21 cellular contexts compared by ENCODE assay signal in genomic region chr6:151299009-151299408, GRCh38.
"Had no signal": no experiment of that assay in that cellular context is flagged by ENCODE, and none has a peak within 500 bp of the region (broad histone marks: within the 10 kb centered on the region; RNA-seq: fewer than 3 reads in every experiment).

No MANE protein-coding gene starts in this region.

- H3K27me3 ChIP-seq: adrenal gland, colonic mucosa, right lobe of liver had no signal

- H3K27ac ChIP-seq: adrenal gland, colonic mucosa, dorsolateral prefrontal cortex, left ventricle myocardium inferior, right lobe of liver, WERI-Rb-1 had no signal

- H3K27ac Mint-ChIP-seq: activated CD8-positive, alpha-beta T cell treated with anti-CD3 and anti-CD28 coated beads, Interleukin-2, amount 10 ng/mL, durations not matched to agents 7 days and 5 days; activated naive CD4-positive, alpha-beta T cell treated with anti-CD3 and anti-CD28 coated beads, Interleukin-2, amount 50 U/mL, for 72 hours; effector memory CD8-positive, alpha-beta T cell; immature natural killer cell; nephron progenitor cell; stimulated activated naive B cell treated with anti-CD40 and anti-IgM and Interleukin-4, amounts not matched to agents 10 μg/mL and 1 μg/mL and 100 μg/mL, for 72 hours had no signal

- H3K4me1 ChIP-seq: adrenal gland, colonic mucosa, left ventricle myocardium inferior, right lobe of liver had no signal

- ATAC-seq: activated CD8-positive, alpha-beta T cell treated with anti-CD3 and anti-CD28 coated beads, Interleukin-2, amount 10 ng/mL, durations not matched to agents 7 days and 5 days; activated naive CD4-positive, alpha-beta T cell treated with anti-CD3 and anti-CD28 coated beads, Interleukin-2, amount 50 U/mL, for 72 hours; effector memory CD8-positive, alpha-beta T cell; right lobe of liver; stimulated activated naive B cell treated with anti-CD40 and anti-IgM and Interleukin-4, amounts not matched to agents 10 μg/mL and 1 μg/mL and 100 μg/mL, for 72 hours had no signal

- H3K9me3 ChIP-seq: adrenal gland, colonic mucosa, left ventricle myocardium inferior, right lobe of liver had no signal

- H3K4me3 Mint-ChIP-seq: activated CD8-positive, alpha-beta T cell treated with anti-CD3 and anti-CD28 coated beads, Interleukin-2, amount 10 ng/mL, durations not matched to agents 7 days and 5 days; effector memory CD8-positive, alpha-beta T cell; immature natural killer cell; nephron progenitor cell; stimulated activated naive B cell treated with anti-CD40 and anti-IgM and Interleukin-4, amounts not matched to agents 10 μg/mL and 1 μg/mL and 100 μg/mL, for 72 hours had no signal

- H3K4me3 ChIP-seq: adrenal gland, colonic mucosa, dorsolateral prefrontal cortex, left ventricle myocardium inferior, right lobe of liver, smooth muscle cell had no signal

- H3K36me3 Mint-ChIP-seq: activated naive CD4-positive, alpha-beta T cell treated with anti-CD3 and anti-CD28 coated beads, Interleukin-2, amount 50 U/mL, for 72 hours; immature natural killer cell; stimulated activated naive B cell treated with anti-CD40 and anti-IgM and Interleukin-4, amounts not matched to agents 10 μg/mL and 1 μg/mL and 100 μg/mL, for 72 hours had no signal

- H3K9me3 Mint-ChIP-seq: activated naive CD4-positive, alpha-beta T cell treated with anti-CD3 and anti-CD28 coated beads, Interleukin-2, amount 50 U/mL, for 72 hours; effector memory CD8-positive, alpha-beta T cell; immature natural killer cell; nephron progenitor cell; stimulated activated naive B cell treated with anti-CD40 and anti-IgM and Interleukin-4, amounts not matched to agents 10 μg/mL and 1 μg/mL and 100 μg/mL, for 72 hours had no signal

- H3K4me1 Mint-ChIP-seq: immature natural killer cell had no signal

- DNase-seq: activated CD4-positive, alpha-beta T cell treated with anti-CD3 and anti-CD28 coated beads, Interleukin-2, amount 50 U/mL, for 1 hour; activated CD4-positive, CD25-positive, alpha-beta regulatory T cell treated with anti-CD3 and anti-CD28 coated beads, Interleukin-2, amount 50 U/mL, for 72 hours; activated CD8-positive, alpha-beta T cell treated with anti-CD3 and anti-CD28 coated beads, Interleukin-2, amount 10 ng/mL, durations not matched to agents 7 days and 5 days; activated gamma-delta T cell treated with Interleukin-2 at 50 U/mL for 16 hours; activated T-cell treated with anti-CD3 and anti-CD28 coated beads, Interleukin-2, amount 50 U/mL, for 1 hour; adrenal gland; colonic mucosa; dorsolateral prefrontal cortex; effector memory CD8-positive, alpha-beta T cell; foreskin fibroblast; immature natural killer cell; kidney glomerular epithelial cell; left ventricle myocardium inferior; nephron progenitor cell; right lobe of liver; stimulated activated CD4-positive, alpha-beta T cell treated with anti-CD3 and anti-CD28 coated beads, Interleukin-15, amount 100 ng/mL, for 24 hours; stimulated activated naive B cell treated with anti-CD40 and anti-IgM and Interleukin-4, amounts not matched to agents 10 μg/mL and 1 μg/mL and 100 μg/mL, for 72 hours; T-helper 1 cell; WERI-Rb-1 had no signal

- H3K36me3 ChIP-seq: adrenal gland, colonic mucosa, left ventricle myocardium inferior, right lobe of liver, WERI-Rb-1 had no signal
